In the genomic region with DNA sequence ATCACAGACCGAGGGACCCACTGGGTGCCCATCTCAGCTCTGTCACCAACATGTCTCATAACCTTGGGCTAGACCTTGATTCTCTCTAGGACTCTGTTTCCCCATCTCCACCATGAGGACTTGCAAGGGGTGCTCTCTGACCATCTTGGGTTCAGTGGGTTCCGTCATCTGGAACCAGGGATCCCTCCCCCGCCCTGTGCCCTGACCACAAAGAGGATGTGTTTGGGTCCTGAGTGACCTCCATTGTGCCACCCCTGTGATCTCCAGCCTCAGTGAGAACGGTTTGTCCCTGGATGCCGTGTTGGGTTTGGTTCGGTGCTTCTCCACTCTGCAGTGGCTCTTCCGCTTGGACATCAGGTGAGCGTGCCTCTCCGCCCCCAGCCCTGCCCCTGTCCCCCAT, we compare ENCODE assay signal across 17 cellular contexts. TPM values are rescaled to one million over a fixed set of nuclear protein-coding genes. Genes with fewer than 3 reads are reported as not detected.
DNase-seq lines count a peak whose midpoint lies in the region; ATAC-seq and TF ChIP-seq lines count a peak whose summit lies in the region.
"Had no signal": no experiment of that assay in that cellular context is flagged by ENCODE, and none has a peak within 500 bp of the region (broad histone marks: within the 10 kb centered on the region; RNA-seq: fewer than 3 reads in every experiment).

No MANE protein-coding gene starts in this region.

- peaks cover 0 to 47% (median 0%) of the 10 kb centered on the region in 3 donors for H3K36me3 ChIP-seq in Peyer's patch
- H3K36me3 ChIP-seq: cardiac muscle cell had no signal

- no peak for TF ChIP-seq POLR2A in Peyer's patch (IDR thresholded peaks at IDR 0.05)

- no peak for ATAC-seq in effector memory CD8-positive, alpha-beta T cell (replicated peaks)
- ATAC-seq in HG02973 (IDR thresholded peaks at IDR 0.05; ENCODE audit: unreplicated experiment) (no peak), left lobe of liver (no peak)

- no peak for DNase-seq in activated naive CD4-positive, alpha-beta T cell (lab: John Stamatoyannopoulos, UW)
- DNase-seq in Peyer's patch (peak in 2 of 3 donors; percentile 68), ureter (ENCODE audit: low spot score) (no peak), superior temporal gyrus (ENCODE audit: extremely low spot score) (no peak), left lobe of liver (ENCODE audit: low spot score) (no peak)
- no peak for DNase-seq in effector memory CD8-positive, alpha-beta T cell
- DNase-seq: activated CD4-positive, alpha-beta T cell treated with anti-CD3 and anti-CD28 coated beads, Interleukin-2, amount 50 U/mL, for 48 hours; DMS153; effector CD4-positive, alpha-beta T cell; IMR-90; NCI-H1105; NCI-H774; T1000 had no signal

- peaks cover 69% of the 10 kb centered on the region for H3K4me1 Mint-ChIP-seq in activated naive CD4-positive, alpha-beta T cell treated with anti-CD3 and anti-CD28 coated beads, Interleukin-2, amount 50 U/mL, for 24 hours
- peaks cover 55 to 60% of the 10 kb centered on the region in 2 donors for H3K4me1 Mint-ChIP-seq in effector memory CD8-positive, alpha-beta T cell (ENCODE audit: low read depth in 2 of 2)

- H3K9me3 ChIP-seq in Peyer's patch, result no peaks in the 10 kb centered on the region
- H3K9me3 ChIP-seq: vagina had no signal

- peaks cover 21% of the 10 kb centered on the region for H3K36me3 Mint-ChIP-seq in activated naive CD4-positive, alpha-beta T cell treated with anti-CD3 and anti-CD28 coated beads, Interleukin-2, amount 50 U/mL, for 24 hours
- peaks cover 75% of the 10 kb centered on the region for H3K36me3 Mint-ChIP-seq in effector memory CD8-positive, alpha-beta T cell (ENCODE audit: insufficient read depth)

- TF ChIP-seq CTCF in Peyer's patch (IDR thresholded peaks at IDR 0.05), result no peak

- H3K27ac Mint-ChIP-seq in activated naive CD4-positive, alpha-beta T cell treated with anti-CD3 and anti-CD28 coated beads, Interleukin-2, amount 50 U/mL, for 24 hours, result peak overlapping the region; percentile 100
- H3K27ac Mint-ChIP-seq in effector memory CD8-positive, alpha-beta T cell, result peak overlapping the region; percentile 94 to 97

- H3K27ac ChIP-seq in Peyer's patch, result peak overlapping the region in 2 of 4 donors; percentile 73 to 92
- H3K27ac ChIP-seq: cardiac muscle cell, vagina had no signal

- H3K4me1 ChIP-seq in Peyer's patch, result peaks cover 0 to 47% (median 25%) of the 10 kb centered on the region in 4 donors
- H3K4me1 ChIP-seq: vagina had no signal

- no peak overlapping the region for H3K4me3 ChIP-seq in Peyer's patch
- H3K4me3 ChIP-seq: cardiac muscle cell, vagina had no signal

- H3K9me3 Mint-ChIP-seq in activated naive CD4-positive, alpha-beta T cell treated with anti-CD3 and anti-CD28 coated beads, Interleukin-2, amount 50 U/mL, for 24 hours, result no peaks in the 10 kb centered on the region
- no peaks in the 10 kb centered on the region for H3K9me3 Mint-ChIP-seq in effector memory CD8-positive, alpha-beta T cell

- H3K4me3 Mint-ChIP-seq in activated naive CD4-positive, alpha-beta T cell treated with anti-CD3 and anti-CD28 coated beads, Interleukin-2, amount 50 U/mL, for 24 hours, result no peak overlapping the region
- peak overlapping the region; percentile 31 to 76 for H3K4me3 Mint-ChIP-seq in effector memory CD8-positive, alpha-beta T cell

- no peaks in the 10 kb centered on the region for H3K27me3 Mint-ChIP-seq in activated naive CD4-positive, alpha-beta T cell treated with anti-CD3 and anti-CD28 coated beads, Interleukin-2, amount 50 U/mL, for 24 hours
- H3K27me3 Mint-ChIP-seq in effector memory CD8-positive, alpha-beta T cell, result no peaks in the 10 kb centered on the region

- H3K27me3 ChIP-seq in Peyer's patch, result no peaks in the 10 kb centered on the region
- H3K27me3 ChIP-seq: cardiac muscle cell, vagina had no signal

RNA-seq across cellular contexts. Expression of gene CPNE2, which starts 49.1 kb away (rescaled TPM):
- total RNA-seq in Peyer's patch, result 10 to 100 TPM; 26.4 to 73.9 (median 64.8) TPM
- total RNA-seq in ureter, result 19.8 TPM
- total RNA-seq in left lobe of liver, result 7.3 TPM

RNA-seq across cellular contexts. Expression of gene NLRC5, which starts 53.9 kb away (rescaled TPM):
- total RNA-seq in Peyer's patch, result 100 to 1,000 TPM in 1 of 4 donors, 10 to 100 TPM in 3; 47.6 to 314 (median 80.8) TPM
- 50.1 TPM for total RNA-seq in ureter
- total RNA-seq in left lobe of liver, result 6.4 TPM
- total RNA-seq: cardiac muscle cell had no signal

Comparison
In these comparisons a context has a peak if more than half of its experiments do, and no peak if none do; other contexts are left out.
1. DNase-seq: peak in Peyer's patch (2 of 3); none in activated naive CD4-positive, alpha-beta T cell (0 of 4), effector memory CD8-positive, alpha-beta T cell (0 of 3), ureter (single experiment), superior temporal gyrus (single experiment) and left lobe of liver (single experiment).